In the genomic region with DNA sequence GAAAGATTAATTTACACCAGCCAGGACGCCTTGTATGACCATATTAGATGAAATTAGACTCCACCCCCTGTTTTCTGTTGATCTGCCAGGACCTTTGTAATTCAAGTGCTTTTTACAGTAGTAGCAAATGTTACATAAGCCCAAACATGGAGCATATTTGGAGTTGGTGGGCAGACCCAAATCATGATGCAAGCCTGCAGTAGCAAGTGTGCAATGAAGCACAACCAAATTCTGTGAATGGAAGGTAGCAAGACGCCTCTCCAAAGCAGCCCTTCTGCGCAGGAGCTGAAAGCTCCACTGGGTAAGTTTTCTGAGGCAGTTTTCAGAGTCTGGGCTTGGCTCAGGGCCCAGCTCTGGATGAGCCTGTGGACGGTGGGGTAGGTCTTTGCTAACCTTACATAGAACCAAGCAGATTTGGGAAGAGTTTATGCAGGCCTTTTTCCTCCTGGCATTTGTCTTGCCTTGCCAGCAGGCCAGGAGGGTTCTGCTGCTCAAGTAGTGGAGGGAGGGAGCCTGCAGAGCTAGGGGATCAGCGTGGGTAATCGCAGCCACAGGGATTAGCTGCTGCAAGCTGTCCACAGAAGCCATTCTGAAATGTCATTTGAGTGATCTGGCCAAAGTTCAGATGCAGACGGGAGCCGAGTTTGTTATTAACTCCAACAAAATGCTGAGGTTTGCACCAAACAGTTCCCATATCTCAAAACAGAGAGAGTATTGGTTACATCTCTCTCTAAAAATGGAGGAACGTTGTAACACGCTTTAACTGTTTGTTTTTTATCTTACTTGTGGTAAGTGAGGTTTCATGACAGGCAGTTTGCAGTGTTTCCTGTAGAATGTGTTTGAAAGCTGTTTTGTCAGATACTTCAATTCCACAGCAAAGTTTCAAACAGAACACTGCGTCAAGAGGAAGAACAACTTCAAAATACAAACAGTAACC, we compare ENCODE assay signal across 1 cellular context.
TF ChIP-seq lines count a peak whose summit lies in the region.

No MANE protein-coding gene starts in this region.

TF ChIP-seq in HepG2, 621 proteins besides CTCF, POLR2A, EP300 and RAD21 (continued from another document and continues in another):
- TF ChIP-seq FOXK1 (CRISPR knock-in tag; IDR thresholded peaks at IDR 0.05; ENCODE audit: borderline replicate concordance, low read depth) (no peak), ZNF510 (CRISPR knock-in tag; IDR thresholded peaks at IDR 0.05; ENCODE audit: low read depth) (no peak), ZNF235 (CRISPR knock-in tag; IDR thresholded peaks at IDR 0.05; ENCODE audit: borderline replicate concordance) (no peak), SIX4 (CRISPR knock-in tag; IDR thresholded peaks at IDR 0.05) (peak; percentile 54; the same call in 1 of the 2 replicates), RARA (CRISPR knock-in tag; IDR thresholded peaks at IDR 0.05) (no peak), ATF7 (IDR thresholded peaks at IDR 0.05) (no peak), ATF7 (CRISPR knock-in tag; IDR thresholded peaks at IDR 0.05) (no peak), SMAD1 (CRISPR knock-in tag; IDR thresholded peaks at IDR 0.05; ENCODE audit: borderline replicate concordance, low read depth) (no peak), NR3C1 (CRISPR knock-in tag; IDR thresholded peaks at IDR 0.05) (no peak), ZNF619 (CRISPR knock-in tag; IDR thresholded peaks at IDR 0.05) (no peak), NR2F6 (IDR thresholded peaks at IDR 0.05) (no peak; the same call in 1 of the 2 replicates), NR2F6 (CRISPR knock-in tag; IDR thresholded peaks at IDR 0.05) (0 out of 2 replicates have a peak, but pooled peaks have one; percentile 5), PCBP1 (IDR thresholded peaks at IDR 0.05; ENCODE audit: borderline replicate concordance, low read depth, low read length) (no peak), ZNF564 (CRISPR knock-in tag; IDR thresholded peaks at IDR 0.05) (no peak), RFX1 (IDR thresholded peaks at IDR 0.05) (no peak), SAFB2 (CRISPR knock-in tag; IDR thresholded peaks at IDR 0.05; ENCODE audit: borderline replicate concordance, low read depth) (no peak), NFRKB (IDR thresholded peaks at IDR 0.05) (no peak), ZNF674 (CRISPR knock-in tag; IDR thresholded peaks at IDR 0.05; ENCODE audit: low read depth) (no peak), TOE1 (CRISPR knock-in tag; IDR thresholded peaks at IDR 0.05) (no peak), DNMT1 (CRISPR knock-in tag; IDR thresholded peaks at IDR 0.05) (no peak)
- TF ChIP-seq, protein P1, sequence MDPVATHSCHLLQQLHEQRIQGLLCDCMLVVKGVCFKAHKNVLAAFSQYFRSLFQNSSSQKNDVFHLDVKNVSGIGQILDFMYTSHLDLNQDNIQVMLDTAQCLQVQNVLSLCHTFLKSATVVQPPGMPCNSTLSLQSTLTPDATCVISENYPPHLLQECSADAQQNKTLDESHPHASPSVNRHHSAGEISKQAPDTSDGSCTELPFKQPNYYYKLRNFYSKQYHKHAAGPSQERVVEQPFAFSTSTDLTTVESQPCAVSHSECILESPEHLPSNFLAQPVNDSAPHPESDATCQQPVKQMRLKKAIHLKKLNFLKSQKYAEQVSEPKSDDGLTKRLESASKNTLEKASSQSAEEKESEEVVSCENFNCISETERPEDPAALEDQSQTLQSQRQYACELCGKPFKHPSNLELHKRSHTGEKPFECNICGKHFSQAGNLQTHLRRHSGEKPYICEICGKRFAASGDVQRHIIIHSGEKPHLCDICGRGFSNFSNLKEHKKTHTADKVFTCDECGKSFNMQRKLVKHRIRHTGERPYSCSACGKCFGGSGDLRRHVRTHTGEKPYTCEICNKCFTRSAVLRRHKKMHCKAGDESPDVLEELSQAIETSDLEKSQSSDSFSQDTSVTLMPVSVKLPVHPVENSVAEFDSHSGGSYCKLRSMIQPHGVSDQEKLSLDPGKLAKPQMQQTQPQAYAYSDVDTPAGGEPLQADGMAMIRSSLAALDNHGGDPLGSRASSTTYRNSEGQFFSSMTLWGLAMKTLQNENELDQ (CRISPR knock-in tag; IDR thresholded peaks at IDR 0.05; ENCODE audit: borderline replicate concordance): no peak
- TF ChIP-seq, protein P2, sequence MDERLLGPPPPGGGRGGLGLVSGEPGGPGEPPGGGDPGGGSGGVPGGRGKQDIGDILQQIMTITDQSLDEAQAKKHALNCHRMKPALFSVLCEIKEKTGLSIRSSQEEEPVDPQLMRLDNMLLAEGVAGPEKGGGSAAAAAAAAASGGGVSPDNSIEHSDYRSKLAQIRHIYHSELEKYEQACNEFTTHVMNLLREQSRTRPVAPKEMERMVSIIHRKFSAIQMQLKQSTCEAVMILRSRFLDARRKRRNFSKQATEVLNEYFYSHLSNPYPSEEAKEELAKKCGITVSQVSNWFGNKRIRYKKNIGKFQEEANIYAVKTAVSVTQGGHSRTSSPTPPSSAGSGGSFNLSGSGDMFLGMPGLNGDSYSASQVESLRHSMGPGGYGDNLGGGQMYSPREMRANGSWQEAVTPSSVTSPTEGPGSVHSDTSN (CRISPR knock-in tag; IDR thresholded peaks at IDR 0.05): 0 out of 2 replicates have a peak, but pooled peaks have one; percentile 30
- TF ChIP-seq, protein P3, sequence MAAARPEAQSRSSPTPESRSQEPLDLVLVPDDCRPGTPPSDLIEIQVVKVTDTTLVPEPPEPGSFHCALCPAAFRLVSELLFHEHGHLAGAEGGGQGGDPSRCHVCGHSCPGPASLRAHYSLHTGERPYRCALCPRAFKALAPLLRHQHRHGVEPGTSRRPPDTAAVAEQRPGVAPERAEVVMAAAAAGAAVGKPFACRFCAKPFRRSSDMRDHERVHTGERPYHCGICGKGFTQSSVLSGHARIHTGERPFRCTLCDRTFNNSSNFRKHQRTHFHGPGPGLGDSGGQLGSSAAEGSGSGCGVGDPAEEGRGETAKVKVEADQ (CRISPR knock-in tag; IDR thresholded peaks at IDR 0.05; ENCODE audit: borderline replicate concordance): no peak
- TF ChIP-seq, protein P4, sequence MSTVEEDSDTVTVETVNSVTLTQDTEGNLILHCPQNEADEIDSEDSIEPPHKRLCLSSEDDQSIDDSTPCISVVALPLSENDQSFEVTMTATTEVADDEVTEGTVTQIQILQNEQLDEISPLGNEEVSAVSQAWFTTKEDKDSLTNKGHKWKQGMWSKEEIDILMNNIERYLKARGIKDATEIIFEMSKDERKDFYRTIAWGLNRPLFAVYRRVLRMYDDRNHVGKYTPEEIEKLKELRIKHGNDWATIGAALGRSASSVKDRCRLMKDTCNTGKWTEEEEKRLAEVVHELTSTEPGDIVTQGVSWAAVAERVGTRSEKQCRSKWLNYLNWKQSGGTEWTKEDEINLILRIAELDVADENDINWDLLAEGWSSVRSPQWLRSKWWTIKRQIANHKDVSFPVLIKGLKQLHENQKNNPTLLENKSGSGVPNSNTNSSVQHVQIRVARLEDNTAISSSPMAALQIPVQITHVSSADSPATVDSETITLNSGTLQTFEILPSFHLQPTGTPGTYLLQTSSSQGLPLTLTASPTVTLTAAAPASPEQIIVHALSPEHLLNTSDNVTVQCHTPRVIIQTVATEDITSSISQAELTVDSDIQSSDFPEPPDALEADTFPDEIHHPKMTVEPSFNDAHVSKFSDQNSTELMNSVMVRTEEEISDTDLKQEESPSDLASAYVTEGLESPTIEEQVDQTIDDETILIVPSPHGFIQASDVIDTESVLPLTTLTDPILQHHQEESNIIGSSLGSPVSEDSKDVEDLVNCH (CRISPR knock-in tag; IDR thresholded peaks at IDR 0.05): no peak
- TF ChIP-seq, protein P5, sequence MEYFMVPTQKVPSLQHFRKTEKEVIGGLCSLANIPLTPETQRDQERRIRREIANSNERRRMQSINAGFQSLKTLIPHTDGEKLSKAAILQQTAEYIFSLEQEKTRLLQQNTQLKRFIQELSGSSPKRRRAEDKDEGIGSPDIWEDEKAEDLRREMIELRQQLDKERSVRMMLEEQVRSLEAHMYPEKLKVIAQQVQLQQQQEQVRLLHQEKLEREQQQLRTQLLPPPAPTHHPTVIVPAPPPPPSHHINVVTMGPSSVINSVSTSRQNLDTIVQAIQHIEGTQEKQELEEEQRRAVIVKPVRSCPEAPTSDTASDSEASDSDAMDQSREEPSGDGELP (IDR thresholded peaks at IDR 0.05; ENCODE audit: borderline replicate concordance, low read depth): no peak
- TF ChIP-seq, protein P6, sequence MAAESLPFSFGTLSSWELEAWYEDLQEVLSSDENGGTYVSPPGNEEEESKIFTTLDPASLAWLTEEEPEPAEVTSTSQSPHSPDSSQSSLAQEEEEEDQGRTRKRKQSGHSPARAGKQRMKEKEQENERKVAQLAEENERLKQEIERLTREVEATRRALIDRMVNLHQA (CRISPR knock-in tag; IDR thresholded peaks at IDR 0.05): no peak
- TF ChIP-seq, protein P7, sequence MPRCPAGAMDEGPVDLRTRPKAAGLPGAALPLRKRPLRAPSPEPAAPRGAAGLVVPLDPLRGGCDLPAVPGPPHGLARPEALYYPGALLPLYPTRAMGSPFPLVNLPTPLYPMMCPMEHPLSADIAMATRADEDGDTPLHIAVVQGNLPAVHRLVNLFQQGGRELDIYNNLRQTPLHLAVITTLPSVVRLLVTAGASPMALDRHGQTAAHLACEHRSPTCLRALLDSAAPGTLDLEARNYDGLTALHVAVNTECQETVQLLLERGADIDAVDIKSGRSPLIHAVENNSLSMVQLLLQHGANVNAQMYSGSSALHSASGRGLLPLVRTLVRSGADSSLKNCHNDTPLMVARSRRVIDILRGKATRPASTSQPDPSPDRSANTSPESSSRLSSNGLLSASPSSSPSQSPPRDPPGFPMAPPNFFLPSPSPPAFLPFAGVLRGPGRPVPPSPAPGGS (CRISPR knock-in tag; IDR thresholded peaks at IDR 0.05): no peak
- TF ChIP-seq, protein P8, sequence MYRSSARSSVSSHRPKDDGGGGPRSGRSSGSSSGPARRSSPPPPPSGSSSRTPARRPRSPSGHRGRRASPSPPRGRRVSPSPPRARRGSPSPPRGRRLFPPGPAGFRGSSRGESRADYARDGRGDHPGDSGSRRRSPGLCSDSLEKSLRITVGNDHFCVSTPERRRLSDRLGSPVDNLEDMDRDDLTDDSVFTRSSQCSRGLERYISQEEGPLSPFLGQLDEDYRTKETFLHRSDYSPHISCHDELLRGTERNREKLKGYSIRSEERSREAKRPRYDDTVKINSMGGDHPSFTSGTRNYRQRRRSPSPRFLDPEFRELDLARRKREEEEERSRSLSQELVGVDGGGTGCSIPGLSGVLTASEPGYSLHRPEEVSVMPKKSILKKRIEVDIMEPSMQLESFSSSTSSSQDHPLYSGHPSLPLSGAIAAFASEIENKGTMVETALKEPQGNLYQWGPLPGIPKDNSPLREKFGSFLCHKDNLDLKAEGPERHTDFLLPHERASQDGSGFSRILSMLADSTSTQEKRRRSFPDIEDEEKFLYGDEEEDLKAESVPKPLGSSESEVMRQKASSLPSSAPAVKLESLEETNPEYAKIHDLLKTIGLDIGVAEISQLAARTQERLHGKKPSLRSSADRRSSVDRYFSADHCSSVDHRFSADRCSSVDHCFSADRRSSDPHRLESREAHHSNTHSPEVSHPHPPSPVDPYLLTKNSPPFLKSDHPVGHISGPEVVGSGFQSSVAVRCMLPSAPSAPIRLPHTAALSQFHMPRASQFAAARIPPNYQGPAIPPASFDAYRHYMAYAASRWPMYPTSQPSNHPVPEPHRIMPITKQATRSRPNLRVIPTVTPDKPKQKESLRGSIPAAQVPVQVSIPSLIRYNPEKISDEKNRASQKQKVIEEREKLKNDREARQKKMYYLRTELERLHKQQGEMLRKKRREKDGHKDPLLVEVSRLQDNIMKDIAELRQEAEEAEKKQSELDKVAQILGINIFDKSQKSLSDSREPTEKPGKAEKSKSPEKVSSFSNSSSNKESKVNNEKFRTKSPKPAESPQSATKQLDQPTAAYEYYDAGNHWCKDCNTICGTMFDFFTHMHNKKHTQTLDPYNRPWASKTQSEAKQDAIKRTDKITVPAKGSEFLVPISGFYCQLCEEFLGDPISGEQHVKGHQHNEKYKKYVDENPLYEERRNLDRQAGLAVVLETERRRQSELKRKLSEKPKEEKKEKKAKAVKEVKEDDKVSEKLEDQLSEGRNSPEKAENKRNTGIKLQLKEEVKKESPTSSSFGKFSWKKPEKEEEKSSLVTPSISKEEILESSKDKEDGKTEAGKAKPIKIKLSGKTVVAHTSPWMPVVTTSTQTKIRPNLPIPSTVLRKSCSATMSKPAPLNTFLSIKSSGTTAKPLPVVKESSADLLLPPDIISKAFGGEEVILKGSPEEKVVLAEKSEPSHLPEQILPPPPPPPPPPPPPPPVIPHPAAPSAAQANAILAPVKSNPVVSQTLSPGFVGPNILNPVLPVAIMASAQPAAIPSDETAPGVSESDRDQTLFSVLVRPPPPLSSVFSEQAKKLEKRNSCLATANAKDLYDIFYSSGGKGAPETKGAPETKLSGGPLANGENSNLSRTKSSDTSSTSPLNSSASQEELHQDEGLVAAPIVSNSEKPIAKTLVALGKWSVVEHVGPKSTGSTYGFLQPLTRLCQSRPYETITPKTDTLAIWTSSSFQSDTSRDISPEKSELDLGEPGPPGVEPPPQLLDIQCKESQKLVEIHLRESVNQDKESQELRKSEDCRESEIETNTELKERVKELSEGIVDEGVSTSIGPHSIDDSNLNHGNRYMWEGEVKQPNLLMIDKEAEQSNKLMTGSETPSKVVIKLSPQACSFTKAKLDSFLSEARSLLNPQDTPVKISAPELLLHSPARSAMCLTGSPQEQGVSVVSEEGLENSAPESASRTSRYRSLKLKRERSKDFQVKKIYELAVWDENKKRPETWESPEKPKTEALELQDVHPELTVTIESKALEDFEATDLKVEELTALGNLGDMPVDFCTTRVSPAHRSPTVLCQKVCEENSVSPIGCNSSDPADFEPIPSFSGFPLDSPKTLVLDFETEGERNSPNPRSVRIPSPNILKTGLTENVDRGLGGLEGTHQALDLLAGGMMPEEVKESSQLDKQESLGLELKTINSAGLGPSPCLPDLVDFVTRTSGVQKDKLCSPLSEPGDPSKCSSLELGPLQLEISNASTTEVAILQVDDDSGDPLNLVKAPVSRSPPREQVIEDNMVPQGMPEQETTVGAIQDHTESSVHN (CRISPR knock-in tag; IDR thresholded peaks at IDR 0.05): no peak
- TF ChIP-seq, protein P9, sequence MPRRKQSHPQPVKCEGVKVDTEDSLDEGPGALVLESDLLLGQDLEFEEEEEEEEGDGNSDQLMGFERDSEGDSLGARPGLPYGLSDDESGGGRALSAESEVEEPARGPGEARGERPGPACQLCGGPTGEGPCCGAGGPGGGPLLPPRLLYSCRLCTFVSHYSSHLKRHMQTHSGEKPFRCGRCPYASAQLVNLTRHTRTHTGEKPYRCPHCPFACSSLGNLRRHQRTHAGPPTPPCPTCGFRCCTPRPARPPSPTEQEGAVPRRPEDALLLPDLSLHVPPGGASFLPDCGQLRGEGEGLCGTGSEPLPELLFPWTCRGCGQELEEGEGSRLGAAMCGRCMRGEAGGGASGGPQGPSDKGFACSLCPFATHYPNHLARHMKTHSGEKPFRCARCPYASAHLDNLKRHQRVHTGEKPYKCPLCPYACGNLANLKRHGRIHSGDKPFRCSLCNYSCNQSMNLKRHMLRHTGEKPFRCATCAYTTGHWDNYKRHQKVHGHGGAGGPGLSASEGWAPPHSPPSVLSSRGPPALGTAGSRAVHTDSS (CRISPR knock-in tag; conservative IDR thresholded peaks at IDR 0.05): no peak
